In genomic region chr7:130897515-130898419, GRCh38 we compare ENCODE assay signal across 8 cellular contexts.
DNase-seq lines count a peak whose midpoint lies in the region; ATAC-seq, FAIRE-seq and TF ChIP-seq lines count a peak whose summit lies in the region.

No MANE protein-coding gene starts in this region.

- no peaks in the 10 kb centered on the region for H3K27me3 ChIP-seq in OCI-LY3 (ENCODE audit: low read depth, low read length)
- H3K27me3 ChIP-seq in esophagus (ENCODE audit: control insufficient read depth in 1 of 2, insufficient read depth in 2 of 2, low read length in 2 of 2): no peaks in the 10 kb centered on the region
- no peaks in the 10 kb centered on the region for H3K27me3 ChIP-seq in smooth muscle cell (ENCODE audit: low read depth)

- H3K9ac ChIP-seq in OCI-LY3 (ENCODE audit: low read length) (no peak overlapping the region), smooth muscle cell (ENCODE audit: low read depth) (no peak overlapping the region)

- no peak for TF ChIP-seq CTCF in GM12865 (IDR thresholded peaks at IDR 0.05; ENCODE audit: insufficient read depth, low read depth, low read length, missing control alignments)
- no peak for TF ChIP-seq CTCF in OCI-LY3 (IDR thresholded peaks at IDR 0.05; ENCODE audit: low read depth, low read length)
- TF ChIP-seq CTCF in smooth muscle cell (IDR thresholded peaks at IDR 0.05; ENCODE audit: borderline replicate concordance, insufficient read depth, poor library complexity, severe bottlenecking): no peak

- peaks cover 99% of the 10 kb centered on the region for H4K20me1 ChIP-seq in OCI-LY3 (ENCODE audit: insufficient read depth, low read length)
- peaks cover 11% of the 10 kb centered on the region for H4K20me1 ChIP-seq in smooth muscle cell (ENCODE audit: low read depth)

- H3K36me3 ChIP-seq in OCI-LY3 (replicated peaks; ENCODE audit: low read depth, low read length) (peaks cover 86% of the 10 kb centered on the region), esophagus (ENCODE audit: control insufficient read depth in 2 of 2, insufficient read depth in 2 of 2, low read length in 1 of 2) (peaks cover 3 to 10% of the 10 kb centered on the region in 2 donors), smooth muscle cell (ENCODE audit: low read depth) (peaks cover 5% of the 10 kb centered on the region)

- 0 out of 2 replicates have a peak overlapping the region, but pooled peaks have one; percentile 13 for H3K27ac ChIP-seq in OCI-LY3 (ENCODE audit: low read length)
- peak overlapping the region; percentile 72 to 75 for H3K27ac ChIP-seq in esophagus (ENCODE audit: low read depth in 2 of 2, low read length in 1 of 2)
- H3K27ac ChIP-seq in smooth muscle cell (ENCODE audit: low read depth): peak overlapping the region; percentile 48

- 63 to 71% methylated on average over 24 of the region's 24 CpGs for WGBS in esophagus, 2 donors
- 87% methylated on average over 24 of the region's 24 CpGs for WGBS in smooth muscle cell (ENCODE audit: low lambda C conversion rate)

- H3K79me2 ChIP-seq in OCI-LY3 (ENCODE audit: low read length) (peaks cover 100% of the 10 kb centered on the region), smooth muscle cell (ENCODE audit: low read depth) (peaks cover 71% of the 10 kb centered on the region)

- ATAC-seq in HG03139 (IDR thresholded peaks at IDR 0.05; ENCODE audit: unreplicated experiment): no peak

- no peak for FAIRE-seq in frontal cortex (lab: Jason Lieb, UNC)

- peaks cover 20% of the 10 kb centered on the region for H3F3A ChIP-seq in smooth muscle cell (ENCODE audit: low read depth)

- H3K9me3 ChIP-seq in OCI-LY3 (ENCODE audit: insufficient read depth, low read length) (no peaks in the 10 kb centered on the region), esophagus (ENCODE audit: control insufficient read depth in 2 of 2, insufficient read depth in 1 of 2, low read depth in 1 of 2, low read length in 1 of 2) (no peaks in the 10 kb centered on the region), smooth muscle cell (replicated peaks; ENCODE audit: low read depth) (no peaks in the 10 kb centered on the region)

- H3K4me3 ChIP-seq in GM12865 (ENCODE audit: low read depth, low read length) (no peak overlapping the region), OCI-LY3 (ENCODE audit: low read length) (no peak overlapping the region), esophagus (ENCODE audit: low read depth in 1 of 2, low read length in 2 of 2) (no peak overlapping the region), smooth muscle cell (no peak overlapping the region)

- H2AFZ ChIP-seq in OCI-LY3 (ENCODE audit: low read depth, low read length) (no peak overlapping the region), smooth muscle cell (ENCODE audit: low read depth) (no peak overlapping the region)

- peaks cover 66% of the 10 kb centered on the region for H3K4me1 ChIP-seq in OCI-LY3 (ENCODE audit: low read length)
- H3K4me1 ChIP-seq in esophagus (ENCODE audit: control insufficient read depth in 2 of 2, insufficient read depth in 2 of 2, low read length in 1 of 2): peaks cover 7 to 39% of the 10 kb centered on the region in 2 donors
- H3K4me1 ChIP-seq in smooth muscle cell (ENCODE audit: low read depth): peaks cover 12% of the 10 kb centered on the region

- peak; percentile 79 for DNase-seq in GM12865 (ENCODE audit: low read depth)
- DNase-seq in smooth muscle cell (lab: John Stamatoyannopoulos, UW; ENCODE audit: unreplicated experiment): no peak
- no peak for DNase-seq in Ammon's horn (ENCODE audit: low spot score)
- DNase-seq in frontal cortex (ENCODE audit: low spot score in 2 of 2): no peak
- DNase-seq in AG08396 (ENCODE audit: low spot score): no peak

- H3K4me2 ChIP-seq in OCI-LY3 (ENCODE audit: low read length): no peak overlapping the region
- H3K4me2 ChIP-seq in smooth muscle cell: peak overlapping the region; percentile 42

Comparison
In these comparisons a context has a peak if more than half of its experiments do, and no peak if none do; other contexts are left out.
1. H3K27ac ChIP-seq: peak in every context shown above with its lines; median percentile 74 in esophagus; 48 in smooth muscle cell; 13 in OCI-LY3.